Comparison of ENCODE assay signal across 31 cellular contexts in the genomic region with DNA sequence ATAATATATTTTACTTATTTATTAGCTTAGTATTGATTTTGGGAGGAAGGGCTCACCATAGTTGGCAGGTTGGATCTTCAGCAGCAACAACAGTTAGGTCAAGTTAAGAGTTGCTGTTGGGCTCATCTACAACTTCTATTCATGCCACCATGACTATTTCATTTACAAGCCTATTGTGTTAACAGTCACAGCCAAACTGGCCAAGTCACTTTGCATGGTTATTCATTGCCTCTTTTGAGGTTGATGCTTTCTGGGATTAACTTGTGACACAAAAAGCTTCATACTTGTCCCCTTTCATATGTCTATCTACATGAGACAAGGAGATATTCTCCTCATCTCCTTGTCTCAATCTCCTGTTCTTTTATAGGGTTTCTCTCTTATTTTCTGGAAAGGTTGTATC.
"Had no signal": no experiment of that assay in that cellular context is flagged by ENCODE, and none has a peak within 500 bp of the region (broad histone marks: within the 10 kb centered on the region; RNA-seq: fewer than 3 reads in every experiment).

No MANE protein-coding gene starts in this region.

- H3K4me1 Mint-ChIP-seq: activated CD4-positive, alpha-beta memory T cell treated with anti-CD3 and anti-CD28 coated beads, Interleukin-2, amount 10 ng/mL, durations not matched to agents 7 days and 5 days; activated CD4-positive, alpha-beta T cell treated with anti-CD3 and anti-CD28 coated beads, Interleukin-2, amount 10 ng/mL, durations not matched to agents 7 days and 5 days; activated naive CD4-positive, alpha-beta T cell treated with anti-CD3 and anti-CD28 coated beads, Interleukin-2, amount 50 U/mL, for 24 hours; activated naive CD8-positive, alpha-beta T cell treated with anti-CD3 and anti-CD28 coated beads for 36 hours; activated naive CD8-positive, alpha-beta T cell treated with anti-CD3 and anti-CD28 coated beads, Interleukin-2, amount 50 U/mL, for 24 hours had no signal

- H3K27ac Mint-ChIP-seq: activated CD4-positive, alpha-beta memory T cell treated with anti-CD3 and anti-CD28 coated beads, Interleukin-2, amount 10 ng/mL, durations not matched to agents 7 days and 5 days; activated CD4-positive, alpha-beta T cell treated with anti-CD3 and anti-CD28 coated beads, Interleukin-2, amount 10 ng/mL, durations not matched to agents 7 days and 5 days; activated naive CD4-positive, alpha-beta T cell treated with anti-CD3 and anti-CD28 coated beads for 36 hours; activated naive CD4-positive, alpha-beta T cell treated with anti-CD3 and anti-CD28 coated beads, Interleukin-2, amount 50 U/mL, for 24 hours; activated naive CD8-positive, alpha-beta T cell treated with anti-CD3 and anti-CD28 coated beads for 36 hours; activated naive CD8-positive, alpha-beta T cell treated with anti-CD3 and anti-CD28 coated beads, Interleukin-2, amount 50 U/mL, for 24 hours; activated T-helper 1 cell treated with anti-CD3 and anti-CD28 coated beads, Interleukin-12 subunit alpha, Interleukin-12 subunit beta, Interleukin-2, Interleukin-4 antibody, amounts not matched to agents 30 ng/mL and 10 ng/mL and 1 ng/mL, durations not matched to agents 14 hours and 24 hours and 36 hours; activated T-helper 2 cell treated with anti-CD3 and anti-CD28 coated beads, Interferon-gamma antibody, Interleukin-2, Interleukin-4, amounts not matched to agents 10 μg/mL and 5 μg/mL and 100 μg/mL, durations not matched to agents 14 hours and 24 hours and 36 hours; T-helper 17 cell; T-helper 2 cell treated with Interferon-gamma antibody and Interleukin-4, amounts not matched to agents 5 μg/mL and 100 μg/mL, for 36 hours had no signal

- H3K4me1 ChIP-seq: adrenal gland, body of pancreas, colonic mucosa, esophagus squamous epithelium, gastroesophageal sphincter, heart right ventricle had no signal

- H3K27me3 Mint-ChIP-seq: activated CD4-positive, alpha-beta memory T cell treated with anti-CD3 and anti-CD28 coated beads, Interleukin-2, amount 10 ng/mL, durations not matched to agents 7 days and 5 days; activated CD4-positive, alpha-beta T cell treated with anti-CD3 and anti-CD28 coated beads, Interleukin-2, amount 10 ng/mL, durations not matched to agents 7 days and 5 days; activated naive CD4-positive, alpha-beta T cell treated with anti-CD3 and anti-CD28 coated beads, Interleukin-2, amount 50 U/mL, for 24 hours; activated naive CD8-positive, alpha-beta T cell treated with anti-CD3 and anti-CD28 coated beads for 36 hours; activated naive CD8-positive, alpha-beta T cell treated with anti-CD3 and anti-CD28 coated beads, Interleukin-2, amount 50 U/mL, for 24 hours; T-helper 17 cell had no signal

- H3K27ac ChIP-seq: adrenal gland, body of pancreas, colonic mucosa, epithelial cell of prostate, esophagus squamous epithelium, gastroesophageal sphincter, heart right ventricle had no signal

- H3K9me3 ChIP-seq: adrenal gland, body of pancreas, colonic mucosa, esophagus squamous epithelium, gastroesophageal sphincter had no signal

- H3K27me3 ChIP-seq: adrenal gland, body of pancreas, colonic mucosa, esophagus squamous epithelium, gastroesophageal sphincter, heart right ventricle had no signal

- H3K4me3 ChIP-seq: adrenal gland, body of pancreas, colonic mucosa, esophagus squamous epithelium, gastroesophageal sphincter, heart right ventricle had no signal

- ATAC-seq: activated naive CD8-positive, alpha-beta T cell treated with anti-CD3 and anti-CD28 coated beads, Interleukin-2, amount 50 U/mL, for 24 hours; activated T-cell treated with anti-CD3 and anti-CD28 coated beads, Interleukin-2, amount 50 U/mL, for 4 hours; body of pancreas; gastroesophageal sphincter; heart right ventricle; T-helper 17 cell had no signal

- H3K4me3 Mint-ChIP-seq: activated CD4-positive, alpha-beta memory T cell treated with anti-CD3 and anti-CD28 coated beads, Interleukin-2, amount 10 ng/mL, durations not matched to agents 7 days and 5 days; activated CD4-positive, alpha-beta T cell treated with anti-CD3 and anti-CD28 coated beads, Interleukin-2, amount 10 ng/mL, durations not matched to agents 7 days and 5 days; activated naive CD4-positive, alpha-beta T cell treated with anti-CD3 and anti-CD28 coated beads for 36 hours; activated naive CD4-positive, alpha-beta T cell treated with anti-CD3 and anti-CD28 coated beads, Interleukin-2, amount 50 U/mL, for 24 hours; activated naive CD8-positive, alpha-beta T cell treated with anti-CD3 and anti-CD28 coated beads for 36 hours; activated naive CD8-positive, alpha-beta T cell treated with anti-CD3 and anti-CD28 coated beads, Interleukin-2, amount 50 U/mL, for 24 hours; activated T-cell treated with anti-CD3 and anti-CD28 coated beads, Interleukin-2, amount 50 U/mL, for 4 hours; activated T-helper 1 cell treated with anti-CD3 and anti-CD28 coated beads, Interleukin-12 subunit alpha, Interleukin-12 subunit beta, Interleukin-2, Interleukin-4 antibody, amounts not matched to agents 30 ng/mL and 10 ng/mL and 1 ng/mL, durations not matched to agents 14 hours and 24 hours and 36 hours; T-helper 17 cell; T-helper 2 cell treated with Interferon-gamma antibody and Interleukin-4, amounts not matched to agents 5 μg/mL and 100 μg/mL, for 36 hours had no signal

- DNase-seq: activated CD4-positive, alpha-beta memory T cell treated with anti-CD3 and anti-CD28 coated beads, Interleukin-2, amount 10 ng/mL, durations not matched to agents 7 days and 5 days; activated CD4-positive, alpha-beta T cell treated with anti-CD3 and anti-CD28 coated beads for 1 hour; activated CD4-positive, alpha-beta T cell treated with anti-CD3 and anti-CD28 coated beads for 4 hours; activated CD4-positive, alpha-beta T cell treated with anti-CD3 and anti-CD28 coated beads, Interleukin-2, amount 10 ng/mL, durations not matched to agents 7 days and 5 days; activated CD4-positive, alpha-beta T cell treated with anti-CD3 and anti-CD28 coated beads, Interleukin-2, amount 50 U/mL, for 4 hours; activated CD8-positive, alpha-beta memory T cell treated with anti-CD3 and anti-CD28 coated beads, Interleukin-2, amount 50 U/mL, for 48 hours; activated effector memory CD4-positive, alpha-beta T cell treated with anti-CD3 and anti-CD28 coated beads, Interleukin-2, amount 50 U/mL, for 16 hours; activated naive CD4-positive, alpha-beta T cell treated with anti-CD3 and anti-CD28 coated beads for 36 hours; activated naive CD8-positive, alpha-beta T cell treated with anti-CD3 and anti-CD28 coated beads for 36 hours; activated naive CD8-positive, alpha-beta T cell treated with anti-CD3 and anti-CD28 coated beads, Interleukin-2, amount 50 U/mL, for 24 hours; activated T-cell treated with anti-CD3 and anti-CD28 coated beads for 4 hours; activated T-cell treated with anti-CD3 and anti-CD28 coated beads, Interleukin-2, amount 50 U/mL, for 4 hours; adrenal gland; amygdala; aorta; body of pancreas; caudate nucleus; cerebellar nuclear complex; colonic mucosa; effector CD8-positive, alpha-beta T cell; esophagus squamous epithelium; foreskin melanocyte; heart right ventricle; T-helper 1 cell; T-helper 17 cell had no signal
